ENCODE assay signal across 1 cellular context in the genomic region with DNA sequence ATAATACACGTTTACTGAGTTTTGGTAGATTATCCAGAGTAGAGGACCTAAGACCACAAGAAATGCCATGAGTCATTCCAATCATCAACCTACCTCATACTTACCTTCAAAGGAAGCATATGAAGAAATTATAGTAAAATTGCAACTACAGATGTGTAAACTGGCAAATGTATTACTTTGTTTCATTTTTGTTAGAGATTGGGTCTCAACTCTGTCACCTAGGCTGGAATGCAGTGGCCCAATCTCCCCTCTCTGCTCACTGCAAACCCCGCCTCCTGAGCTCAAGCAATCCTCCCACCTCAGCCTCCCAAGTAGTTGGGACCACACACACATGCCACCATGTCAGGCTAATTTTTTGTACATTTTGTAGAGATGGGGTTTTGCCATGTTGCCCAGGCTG.
TF ChIP-seq lines count a peak whose summit lies in the region.

No MANE protein-coding gene starts in this region.

TF ChIP-seq in GM23338, 12 proteins besides CTCF, POLR2A, EP300 and RAD21 (continued from another document):
- TF ChIP-seq, protein P1, sequence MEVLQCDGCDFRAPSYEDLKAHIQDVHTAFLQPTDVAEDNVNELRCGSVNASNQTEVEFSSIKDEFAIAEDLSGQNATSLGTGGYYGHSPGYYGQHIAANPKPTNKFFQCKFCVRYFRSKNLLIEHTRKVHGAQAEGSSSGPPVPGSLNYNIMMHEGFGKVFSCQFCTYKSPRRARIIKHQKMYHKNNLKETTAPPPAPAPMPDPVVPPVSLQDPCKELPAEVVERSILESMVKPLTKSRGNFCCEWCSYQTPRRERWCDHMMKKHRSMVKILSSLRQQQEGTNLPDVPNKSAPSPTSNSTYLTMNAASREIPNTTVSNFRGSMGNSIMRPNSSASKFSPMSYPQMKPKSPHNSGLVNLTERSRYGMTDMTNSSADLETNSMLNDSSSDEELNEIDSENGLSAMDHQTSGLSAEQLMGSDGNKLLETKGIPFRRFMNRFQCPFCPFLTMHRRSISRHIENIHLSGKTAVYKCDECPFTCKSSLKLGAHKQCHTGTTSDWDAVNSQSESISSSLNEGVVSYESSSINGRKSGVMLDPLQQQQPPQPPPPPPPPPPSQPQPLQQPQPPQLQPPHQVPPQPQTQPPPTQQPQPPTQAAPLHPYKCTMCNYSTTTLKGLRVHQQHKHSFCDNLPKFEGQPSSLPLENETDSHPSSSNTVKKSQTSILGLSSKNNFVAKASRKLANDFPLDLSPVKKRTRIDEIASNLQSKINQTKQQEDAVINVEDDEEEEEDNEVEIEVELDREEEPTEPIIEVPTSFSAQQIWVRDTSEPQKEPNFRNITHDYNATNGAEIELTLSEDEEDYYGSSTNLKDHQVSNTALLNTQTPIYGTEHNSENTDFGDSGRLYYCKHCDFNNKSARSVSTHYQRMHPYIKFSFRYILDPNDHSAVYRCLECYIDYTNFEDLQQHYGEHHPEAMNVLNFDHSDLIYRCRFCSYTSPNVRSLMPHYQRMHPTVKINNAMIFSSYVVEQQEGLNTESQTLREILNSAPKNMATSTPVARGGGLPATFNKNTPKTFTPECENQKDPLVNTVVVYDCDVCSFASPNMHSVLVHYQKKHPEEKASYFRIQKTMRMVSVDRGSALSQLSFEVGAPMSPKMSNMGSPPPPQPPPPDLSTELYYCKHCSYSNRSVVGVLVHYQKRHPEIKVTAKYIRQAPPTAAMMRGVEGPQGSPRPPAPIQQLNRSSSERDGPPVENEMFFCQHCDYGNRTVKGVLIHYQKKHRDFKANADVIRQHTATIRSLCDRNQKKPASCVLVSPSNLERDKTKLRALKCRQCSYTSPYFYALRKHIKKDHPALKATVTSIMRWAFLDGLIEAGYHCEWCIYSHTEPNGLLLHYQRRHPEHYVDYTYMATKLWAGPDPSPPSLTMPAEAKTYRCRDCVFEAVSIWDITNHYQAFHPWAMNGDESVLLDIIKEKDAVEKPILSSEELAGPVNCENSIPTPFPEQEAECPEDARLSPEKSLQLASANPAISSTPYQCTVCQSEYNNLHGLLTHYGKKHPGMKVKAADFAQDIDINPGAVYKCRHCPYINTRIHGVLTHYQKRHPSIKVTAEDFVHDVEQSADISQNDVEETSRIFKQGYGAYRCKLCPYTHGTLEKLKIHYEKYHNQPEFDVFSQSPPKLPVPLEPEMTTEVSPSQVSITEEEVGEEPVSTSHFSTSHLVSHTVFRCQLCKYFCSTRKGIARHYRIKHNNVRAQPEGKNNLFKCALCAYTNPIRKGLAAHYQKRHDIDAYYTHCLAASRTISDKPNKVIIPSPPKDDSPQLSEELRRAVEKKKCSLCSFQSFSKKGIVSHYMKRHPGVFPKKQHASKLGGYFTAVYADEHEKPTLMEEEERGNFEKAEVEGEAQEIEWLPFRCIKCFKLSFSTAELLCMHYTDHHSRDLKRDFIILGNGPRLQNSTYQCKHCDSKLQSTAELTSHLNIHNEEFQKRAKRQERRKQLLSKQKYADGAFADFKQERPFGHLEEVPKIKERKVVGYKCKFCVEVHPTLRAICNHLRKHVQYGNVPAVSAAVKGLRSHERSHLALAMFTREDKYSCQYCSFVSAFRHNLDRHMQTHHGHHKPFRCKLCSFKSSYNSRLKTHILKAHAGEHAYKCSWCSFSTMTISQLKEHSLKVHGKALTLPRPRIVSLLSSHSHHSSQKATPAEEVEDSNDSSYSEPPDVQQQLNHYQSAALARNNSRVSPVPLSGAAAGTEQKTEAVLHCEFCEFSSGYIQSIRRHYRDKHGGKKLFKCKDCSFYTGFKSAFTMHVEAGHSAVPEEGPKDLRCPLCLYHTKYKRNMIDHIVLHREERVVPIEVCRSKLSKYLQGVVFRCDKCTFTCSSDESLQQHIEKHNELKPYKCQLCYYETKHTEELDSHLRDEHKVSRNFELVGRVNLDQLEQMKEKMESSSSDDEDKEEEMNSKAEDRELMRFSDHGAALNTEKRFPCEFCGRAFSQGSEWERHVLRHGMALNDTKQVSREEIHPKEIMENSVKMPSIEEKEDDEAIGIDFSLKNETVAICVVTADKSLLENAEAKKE (CRISPR knock-in tag; IDR thresholded peaks at IDR 0.05), result no peak
